Comparison of ENCODE assay signal across 22 cellular contexts in the genomic region with DNA sequence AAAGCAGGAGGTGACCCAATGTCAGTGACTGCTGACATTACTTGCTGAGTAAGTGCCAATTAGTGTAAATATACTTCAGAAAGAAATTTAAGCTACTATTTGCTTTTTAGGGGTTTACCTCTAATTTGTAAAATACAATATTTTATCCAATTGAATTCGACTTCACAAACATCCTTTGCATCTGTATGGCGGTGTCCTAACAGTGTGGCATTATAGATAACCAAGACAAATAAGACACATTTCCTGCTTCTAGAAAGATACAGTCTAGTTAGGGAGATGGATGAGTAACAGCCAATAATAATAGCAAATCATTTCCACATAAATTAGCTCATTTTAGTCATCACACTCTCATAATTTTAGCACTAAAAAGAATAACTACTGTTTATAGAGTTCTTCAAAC.
"Had no signal": no experiment of that assay in that cellular context is flagged by ENCODE, and none has a peak within 500 bp of the region (broad histone marks: within the 10 kb centered on the region; RNA-seq: fewer than 3 reads in every experiment).

No MANE protein-coding gene starts in this region.

- H3K4me1 ChIP-seq: colonic mucosa, tibial nerve, upper lobe of left lung had no signal

- H3K27me3 ChIP-seq: colonic mucosa, ovary, right atrium auricular region, stomach, tibial nerve, upper lobe of left lung had no signal

- FAIRE-seq: keratinocyte, urothelium cell line had no signal

- DNase-seq: central memory CD4-positive, alpha-beta T cell; colonic mucosa; effector memory CD4-positive, alpha-beta T cell; erythroblast; head of caudate nucleus; mesendoderm; naive thymus-derived CD8-positive, alpha-beta T cell; nephron progenitor cell; occipital lobe; ovary; stimulated activated CD4-positive, alpha-beta T cell treated with anti-CD3 and anti-CD28 coated beads, Interleukin-12 subunit alpha, Interleukin-12 subunit beta, amount 100 ng/mL, for 4 hours; stimulated activated CD4-positive, alpha-beta T cell treated with anti-CD3 and anti-CD28 coated beads, Interleukin-1b, Interleukin-23, amount 100 ng/mL, for 48 hours; stimulated activated CD4-positive, alpha-beta T cell treated with anti-CD3 and anti-CD28 coated beads, Interleukin-4, amount 100 ng/mL, for 1 hour; stimulated activated naive CD4-positive, alpha-beta T cell treated with Interleukin-2 at 50 U/mL for 16 hours; stomach; upper lobe of left lung had no signal

- H3K4me3 ChIP-seq: colonic mucosa, ovary, right atrium auricular region, smooth muscle cell, stomach, thoracic aorta, tibial nerve, upper lobe of left lung had no signal

- H3K36me3 ChIP-seq: colonic mucosa, ovary, right atrium auricular region, stomach, thoracic aorta, tibial nerve, upper lobe of left lung had no signal

- H3K9me3 ChIP-seq: colonic mucosa, ovary, right atrium auricular region, stomach, thoracic aorta, tibial nerve, upper lobe of left lung had no signal

- H3K27ac ChIP-seq: colonic mucosa, ovary, right atrium auricular region, stomach, tibial nerve, upper lobe of left lung had no signal
